In genomic region chr9:133484671-133485437, GRCh38 we compare ENCODE assay signal across 22 cellular contexts. TPM values are rescaled to one million over a fixed set of nuclear protein-coding genes. Genes with fewer than 3 reads are reported as not detected.
DNase-seq lines count a peak whose midpoint lies in the region; ATAC-seq and TF ChIP-seq lines count a peak whose summit lies in the region.
"Had no signal": no experiment of that assay in that cellular context is flagged by ENCODE, and none has a peak within 500 bp of the region (broad histone marks: within the 10 kb centered on the region; RNA-seq: fewer than 3 reads in every experiment).

No MANE protein-coding gene starts in this region.

- POLR2A ChIA-PET in SK-N-SH (lab: Yijun Ruan, JAX), result interaction anchor here (0.8 to 1.0 kb wide), 3 partner anchors 21 to 151 kb away, joined by 3 to 4 read pairs (median 3); partner anchors contain the start of genes CACFD1 and DBH

- H3K27me3 ChIP-seq in SK-N-SH (ENCODE audit: insufficient read depth), result no peaks in the 10 kb centered on the region
- peaks cover 0 to 26% (median 0%) of the 10 kb centered on the region in 7 donors for H3K27me3 ChIP-seq in spleen (replicated peaks in 1 of 7)
- H3K27me3 ChIP-seq: adrenal gland had no signal

- peaks cover 11% of the 10 kb centered on the region for H3K4me1 Mint-ChIP-seq in glutamatergic neuron (ENCODE audit: low read depth, unreplicated experiment)

- H3K9me2 ChIP-seq in SK-N-SH, result no peaks in the 10 kb centered on the region

- no peak overlapping the region for H2AFZ ChIP-seq in SK-N-SH (ENCODE audit: low read depth)

- H3K9me3 ChIP-seq in SK-N-SH (no peaks in the 10 kb centered on the region), spleen (no peaks in the 10 kb centered on the region)
- H3K9me3 ChIP-seq: A549, adrenal gland, suprapubic skin had no signal

- peaks cover 8% of the 10 kb centered on the region for H3K27me3 Mint-ChIP-seq in glutamatergic neuron (ENCODE audit: unreplicated experiment)

- CTCF ChIA-PET in SK-N-SH (lab: Yijun Ruan, JAX), result interaction anchor here (0.8 to 3.9 kb wide), 15 partner anchors 9 to 463 kb away, joined by 3 to 23 read pairs (median 6); no protein-coding TSS in a partner anchor

- no peaks in the 10 kb centered on the region for H3F3A ChIP-seq in SK-N-SH (replicated peaks; ENCODE audit: insufficient read depth)

- intact Hi-C loops in spleen (cut with DNase I; ENCODE audit: low total_unique reads), result loop anchor here (5.0 kb wide), 1 partner anchor 298 kb away; no protein-coding TSS in a partner anchor

- no peaks in the 10 kb centered on the region for H4K20me1 ChIP-seq in SK-N-SH (ENCODE audit: insufficient read depth)

- DNase-seq in SK-N-SH (peak; percentile 71), glutamatergic neuron (peak; percentile 36), spleen (peak; percentile 68)
- no peak for DNase-seq in activated effector memory CD4-positive, alpha-beta T cell treated with Interleukin-2 at 50 U/mL for 16 hours
- DNase-seq: activated CD4-positive, alpha-beta T cell treated with anti-CD3 and anti-CD28 coated beads, Interleukin-2, amount 50 U/mL, for 1 hour; activated gamma-delta T cell; adrenal gland; Karpas-422; NCI-H2081; nucleus accumbens had no signal

- H3K9ac ChIP-seq in SK-N-SH, result no peak overlapping the region

- 88% methylated on average over 9 of the region's 22 CpGs for WGBS in SK-N-SH (ENCODE audit: low lambda C conversion rate)
- 74 to 84% (median 77%) methylated on average over 14 to 22 of the region's 22 CpGs for WGBS in spleen, 5 donors

- H3K79me2 ChIP-seq in SK-N-SH (ENCODE audit: insufficient read depth), result no peaks in the 10 kb centered on the region

- peaks cover 3% of the 10 kb centered on the region for H3K9me3 Mint-ChIP-seq in glutamatergic neuron (ENCODE audit: unreplicated experiment)
- H3K9me3 Mint-ChIP-seq: dendritic cell treated with granulocyte-macrophage colony-stimulating factor and Interleukin-4, amounts not matched to agents 40 ng/mL and 50 ng/mL, for 4 days had no signal

- TF ChIP-seq CTCF in SK-N-SH (IDR thresholded peaks at IDR 0.05) (no peak), glutamatergic neuron (IDR thresholded peaks at IDR 0.05; ENCODE audit: partially characterized antibody, unreplicated experiment) (no peak), spleen (IDR thresholded peaks at IDR 0.05 in 8 of 11, conservative IDR thresholded peaks at IDR 0.05 in 3 of 11) (no peak)

- no peak for TF ChIP-seq RAD21 in SK-N-SH (IDR thresholded peaks at IDR 0.05; ENCODE audit: low read length)
- TF ChIP-seq RAD21 in Ishikawa (IDR thresholded peaks at IDR 0.05; ENCODE audit: low read depth), result no peak

- H3K4me3 ChIP-seq in SK-N-SH (ENCODE audit: low read depth in 2 of 2, low read length in 1 of 2), result no peak overlapping the region
- no peak overlapping the region for H3K4me3 ChIP-seq in spleen
- H3K4me3 ChIP-seq: A549, adrenal gland, GM12878, suprapubic skin had no signal

- TF ChIP-seq POLR2A in spleen (IDR thresholded peaks at IDR 0.05), result no peak

- no peaks in the 10 kb centered on the region for H3K36me3 ChIP-seq in SK-N-SH (replicated peaks in 1 of 2; ENCODE audit: control insufficient read depth in 1 of 2, insufficient read depth in 2 of 2, low read length in 1 of 2)
- H3K36me3 ChIP-seq in spleen, result no peaks in the 10 kb centered on the region
- H3K36me3 ChIP-seq: adrenal gland, suprapubic skin had no signal

- H3K4me1 ChIP-seq in SK-N-SH (ENCODE audit: control insufficient read depth in 1 of 2, insufficient read depth in 2 of 2, low read depth in 1 of 2, low read length in 1 of 2) (peaks cover 0 to 14% of the 10 kb centered on the region in 2 experiments; a peak in 1 of 4 replicates), spleen (peaks cover 5 to 26% (median 18%) of the 10 kb centered on the region in 6 donors)
- H3K4me1 ChIP-seq: suprapubic skin had no signal

- TF ChIP-seq EP300 in SK-N-SH (IDR thresholded peaks at IDR 0.05; ENCODE audit: borderline replicate concordance in 1 of 2, low read depth in 1 of 2, low read length in 1 of 2), result no peak
- no peak for TF ChIP-seq EP300 in Ishikawa (IDR thresholded peaks at IDR 0.05; ENCODE audit: borderline replicate concordance)

- no peak overlapping the region; a peak in 1 of 4 replicates for H3K27ac ChIP-seq in SK-N-SH (ENCODE audit: low read depth in 2 of 2, low read length in 1 of 2)
- no peak overlapping the region for H3K27ac ChIP-seq in spleen
- H3K27ac ChIP-seq: A549, adrenal gland, suprapubic skin had no signal

- H3K4me2 ChIP-seq in SK-N-SH, result no peak overlapping the region
- H3K4me2 ChIP-seq: A549 had no signal

- no peak overlapping the region for H3K27ac Mint-ChIP-seq in glutamatergic neuron (ENCODE audit: unreplicated experiment)

- no peak overlapping the region for H3K4me3 Mint-ChIP-seq in glutamatergic neuron (ENCODE audit: unreplicated experiment)
- H3K4me3 Mint-ChIP-seq: dendritic cell treated with granulocyte-macrophage colony-stimulating factor and Interleukin-4, amounts not matched to agents 40 ng/mL and 50 ng/mL, for 4 days had no signal

- H3K36me3 Mint-ChIP-seq in glutamatergic neuron (ENCODE audit: unreplicated experiment), result no peaks in the 10 kb centered on the region

- ATAC-seq in SK-N-SH treated with all-trans-retinoic acid at 6 μM for 48 hours, result no peak
- no peak for ATAC-seq in GM19455 (IDR thresholded peaks at IDR 0.05; ENCODE audit: unreplicated experiment)
- no peak for ATAC-seq in HG02970 (IDR thresholded peaks at IDR 0.05; ENCODE audit: low FRiP score, unreplicated experiment)

TF ChIP-seq in SK-N-SH, 30 proteins besides CTCF, POLR2A, EP300 and RAD21 (continues in another document):
- TF ChIP-seq FOXM1 (IDR thresholded peaks at IDR 0.05; ENCODE audit: low read depth) (no peak), TCF12 (IDR thresholded peaks at IDR 0.05) (no peak), EZH2phosphoT487 (IDR thresholded peaks at IDR 0.05; ENCODE audit: borderline replicate concordance, low read depth) (no peak)

TF ChIP-seq in SK-N-SH treated with all-trans-retinoic acid at 6 μM for 48 hours, 23 proteins besides CTCF, POLR2A, EP300 and RAD21 (continues in another document):
- TF ChIP-seq RARB (CRISPR knock-in tag; IDR thresholded peaks at IDR 0.05) (no peak), ZFP3 (CRISPR knock-in tag; IDR thresholded peaks at IDR 0.05) (no peak), ISL1 (CRISPR knock-in tag; IDR thresholded peaks at IDR 0.05) (no peak)
- TF ChIP-seq, protein P1, sequence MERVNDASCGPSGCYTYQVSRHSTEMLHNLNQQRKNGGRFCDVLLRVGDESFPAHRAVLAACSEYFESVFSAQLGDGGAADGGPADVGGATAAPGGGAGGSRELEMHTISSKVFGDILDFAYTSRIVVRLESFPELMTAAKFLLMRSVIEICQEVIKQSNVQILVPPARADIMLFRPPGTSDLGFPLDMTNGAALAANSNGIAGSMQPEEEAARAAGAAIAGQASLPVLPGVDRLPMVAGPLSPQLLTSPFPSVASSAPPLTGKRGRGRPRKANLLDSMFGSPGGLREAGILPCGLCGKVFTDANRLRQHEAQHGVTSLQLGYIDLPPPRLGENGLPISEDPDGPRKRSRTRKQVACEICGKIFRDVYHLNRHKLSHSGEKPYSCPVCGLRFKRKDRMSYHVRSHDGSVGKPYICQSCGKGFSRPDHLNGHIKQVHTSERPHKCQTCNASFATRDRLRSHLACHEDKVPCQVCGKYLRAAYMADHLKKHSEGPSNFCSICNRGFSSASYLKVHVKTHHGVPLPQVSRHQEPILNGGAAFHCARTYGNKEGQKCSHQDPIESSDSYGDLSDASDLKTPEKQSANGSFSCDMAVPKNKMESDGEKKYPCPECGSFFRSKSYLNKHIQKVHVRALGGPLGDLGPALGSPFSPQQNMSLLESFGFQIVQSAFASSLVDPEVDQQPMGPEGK (CRISPR knock-in tag; IDR thresholded peaks at IDR 0.05; ENCODE audit: borderline replicate concordance), result no peak

TF ChIP-seq in Ishikawa, 13 proteins besides CTCF, POLR2A, EP300 and RAD21:
- peak; percentile 81 for TF ChIP-seq TEAD4 (IDR thresholded peaks at IDR 0.05)
- no peak for TF ChIP-seq TAF1 (IDR thresholded peaks at IDR 0.05; ENCODE audit: low read depth)
- TF ChIP-seq YY1 (IDR thresholded peaks at IDR 0.05; ENCODE audit: low read depth), result no peak
- TF ChIP-seq NFIC (IDR thresholded peaks at IDR 0.05), result peak; percentile 36; the same call in 1 of the 2 replicates

RNA-seq across cellular contexts. Expression of gene SLC2A6, which starts 6.0 kb away (rescaled TPM):
- 5.2 and 7.7 TPM in 2 replicates for polyA plus RNA-seq in SK-N-SH (2012; rRNA removed)
- 2.2 and 4.1 TPM in 2 replicates for polyA plus RNA-seq in SK-N-SH (2012; cell fraction: cytosol; rRNA removed)
- 11.1 and 14.3 TPM in 2 replicates for polyA plus RNA-seq in SK-N-SH (2012; cell fraction: nucleus; rRNA removed)
- total RNA-seq in glutamatergic neuron (ENCODE audit: unreplicated experiment), result 104 TPM
- total RNA-seq in spleen, result 10 to 100 TPM; 15.4 to 28.7 (median 20.9) TPM
- 10 to 100 TPM; 15.4 to 35.0 (median 32.8) TPM for polyA plus RNA-seq in spleen

RNA-seq across cellular contexts. Expression of gene CACFD1, which starts 25.1 kb away (rescaled TPM):
- 15.2 and 16.8 TPM in 2 replicates for polyA plus RNA-seq in SK-N-SH (2012; rRNA removed)
- 5.8 and 10.5 TPM in 2 replicates for polyA plus RNA-seq in SK-N-SH (2012; cell fraction: cytosol; rRNA removed)
- 44.0 and 46.4 TPM in 2 replicates for polyA plus RNA-seq in SK-N-SH (2012; cell fraction: nucleus; rRNA removed)
- total RNA-seq in glutamatergic neuron (ENCODE audit: unreplicated experiment), result 45.4 TPM
- total RNA-seq in spleen, result 10 to 100 TPM in 5 of 7 donors, 1 to 10 TPM in 2; 10.0 to 14.2 (median 12.6) TPM
- polyA plus RNA-seq in spleen, result 10 to 100 TPM in 1 of 3 donors, 1 to 10 TPM in 2; 4.7 to 12.7 (median 6.6) TPM

RNA-seq across cellular contexts. Expression of gene MYMK, which starts 39.9 kb away (rescaled TPM):
- polyA plus RNA-seq in SK-N-SH (2012; rRNA removed) (not detected in 2 replicates), spleen (not detected)
- polyA plus RNA-seq in SK-N-SH (2012; cell fraction: cytosol; rRNA removed), result not detected in 2 replicates
- polyA plus RNA-seq in SK-N-SH (2012; cell fraction: nucleus; rRNA removed), result not detected in 2 replicates
- total RNA-seq in glutamatergic neuron (ENCODE audit: unreplicated experiment) (not detected), spleen (not detected)
- total RNA-seq: adrenal gland; GM12878; liver; NCI-H460; sciatic nerve; suprapubic skin; T-helper 1 cell treated with Interleukin-12 subunit alpha and Interleukin-12 subunit beta and Interleukin-4 antibody, amounts not matched to agents 30 ng/mL and 1 ng/mL, for 36 hours had no signal
- polyA plus RNA-seq: A549, adrenal gland, GM12878, liver had no signal

RNA-seq across cellular contexts. Expression of gene ADAMTSL2, which starts 49.6 kb away (rescaled TPM):
- polyA plus RNA-seq in SK-N-SH (2012; rRNA removed) (0.21 and 0.31 TPM in 2 replicates), spleen (10 to 100 TPM in 1 of 3 donors, 1 to 10 TPM in 2; 3.0 to 11.7 (median 4.5) TPM)
- 0.08 and 0.28 TPM in 2 replicates for polyA plus RNA-seq in SK-N-SH (2012; cell fraction: cytosol; rRNA removed)
- polyA plus RNA-seq in SK-N-SH (2012; cell fraction: nucleus; rRNA removed), result 0.27 and 0.68 TPM in 2 replicates
- total RNA-seq in glutamatergic neuron (ENCODE audit: unreplicated experiment) (1.3 TPM), spleen (10 to 100 TPM in 1 of 7 donors, 1 to 10 TPM in 6; 1.6 to 10.1 (median 4.1) TPM)
- total RNA-seq: GM12878; NCI-H460; T-helper 1 cell treated with Interleukin-12 subunit alpha and Interleukin-12 subunit beta and Interleukin-4 antibody, amounts not matched to agents 30 ng/mL and 1 ng/mL, for 36 hours had no signal
- polyA plus RNA-seq: A549 had no signal
